8 cellular contexts compared by ENCODE assay signal in the genomic region with DNA sequence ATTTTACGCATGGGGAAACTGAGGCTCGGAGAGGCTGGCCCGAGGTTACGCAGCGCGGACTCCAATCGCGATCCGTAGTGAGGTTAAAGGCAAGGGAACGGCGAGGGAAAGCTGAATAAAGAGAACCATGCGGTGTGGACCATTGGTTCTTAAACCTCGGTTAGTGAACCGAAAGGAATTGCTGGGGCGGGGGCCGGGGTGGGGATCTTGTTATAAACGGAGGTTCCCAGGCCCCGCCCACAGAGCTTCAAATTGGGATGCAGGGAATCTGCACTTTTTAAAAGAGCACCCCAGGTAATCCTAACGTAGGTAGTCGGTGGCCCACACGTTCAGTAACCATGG. TPM values are rescaled to one million over a fixed set of nuclear protein-coding genes. Genes with fewer than 3 reads are reported as not detected.
A peak's percentile ranks its signal among the peaks of the same experiment; 100 is the strongest.
DNase-seq lines count a peak whose midpoint lies in the region; ATAC-seq, FAIRE-seq and TF ChIP-seq lines count a peak whose summit lies in the region.

No MANE protein-coding gene starts in this region.

- no peak for FAIRE-seq in RCC 7860 (lab: Jason Lieb, UNC)

- DNase-seq in DMS53 (lab: John Stamatoyannopoulos, UW) (peak; percentile 62), DMS53 treated with DMSO at 0.1 percent for 48 hours (lab: John Stamatoyannopoulos, UW; ENCODE audit: unreplicated experiment) (no peak), NCI-H510A (lab: John Stamatoyannopoulos, UW) (peak; percentile 60), neural crest cell (ENCODE audit: low read depth, low spot score) (no peak), NCI-H1694 (lab: John Stamatoyannopoulos, UW) (no peak), RCC 7860 (ENCODE audit: low spot score) (no peak)
- peak; percentile 1 for DNase-seq in effector CD8-positive, alpha-beta T cell (lab: John Stamatoyannopoulos, UW)

- no peak overlapping the region for H3K27ac Mint-ChIP-seq in neural crest cell (ENCODE audit: unreplicated experiment)

- H3K4me3 Mint-ChIP-seq in neural crest cell, result peak overlapping the region; percentile 99

- TF ChIP-seq CTCF in neural crest cell (conservative IDR thresholded peaks at IDR 0.05), result no peak

- no peak for ATAC-seq in HG03135 (IDR thresholded peaks at IDR 0.05; ENCODE audit: unreplicated experiment)

- H3K36me3 Mint-ChIP-seq in neural crest cell (ENCODE audit: low read depth), result peaks cover 19% of the 10 kb centered on the region

- H3K4me1 Mint-ChIP-seq in neural crest cell, result peaks cover 29% of the 10 kb centered on the region

- H3K9me3 Mint-ChIP-seq in neural crest cell, result no peaks in the 10 kb centered on the region

- H3K27me3 Mint-ChIP-seq in neural crest cell (ENCODE audit: low read depth), result no peaks in the 10 kb centered on the region

RNA-seq across cellular contexts. Expression of a gene that starts 0.5 kb away (rescaled TPM):
- total RNA-seq in neural crest cell, result 23.4 and 23.7 TPM in 2 replicates

RNA-seq across cellular contexts. Expression of a gene that starts 0.6 kb away (rescaled TPM):
- total RNA-seq in neural crest cell, result 77.9 and 84.4 TPM in 2 replicates

Comparison
In these comparisons a context has a peak if more than half of its experiments do, and no peak if none do; other contexts are left out.
1. DNase-seq: peak in DMS53 (single experiment), NCI-H510A (single experiment) and effector CD8-positive, alpha-beta T cell (single experiment); none in DMS53 treated with DMSO at 0.1 percent for 48 hours (single experiment), neural crest cell (single experiment), NCI-H1694 (single experiment) and RCC 7860 (single experiment).